10 cellular contexts compared by ENCODE assay signal in genomic region chr15:60932051-60932915, GRCh38.
DNase-seq lines count a peak whose midpoint lies in the region; ATAC-seq and TF ChIP-seq lines count a peak whose summit lies in the region.
"Had no signal": no experiment of that assay in that cellular context is flagged by ENCODE, and none has a peak within 500 bp of the region (broad histone marks: within the 10 kb centered on the region; RNA-seq: fewer than 3 reads in every experiment).

No MANE protein-coding gene starts in this region.

- intact Hi-C loops in posterior vena cava (cut with DNase I), result loop anchor here in 1 of 2 donors (10.0 kb wide), 1 partner anchor 337 kb away; no protein-coding TSS in a partner anchor

- no peak overlapping the region for H3K4me3 ChIP-seq in GM12865 (ENCODE audit: low read depth, low read length)
- no peak overlapping the region for H3K4me3 ChIP-seq in WERI-Rb-1 (ENCODE audit: low read depth, low read length)
- no peak overlapping the region for H3K4me3 ChIP-seq in smooth muscle cell

- H3K36me3 ChIP-seq in WERI-Rb-1, result no peaks in the 10 kb centered on the region
- H3K36me3 ChIP-seq in smooth muscle cell (ENCODE audit: low read depth), result no peaks in the 10 kb centered on the region

- H3K27ac ChIP-seq in WERI-Rb-1 (no peak overlapping the region), smooth muscle cell (ENCODE audit: low read depth) (no peak overlapping the region)
- H3K27ac ChIP-seq: KMS-11 had no signal

- ATAC-seq in GM18868 (IDR thresholded peaks at IDR 0.05; ENCODE audit: unreplicated experiment) (no peak), GM21447 (IDR thresholded peaks at IDR 0.05; ENCODE audit: unreplicated experiment) (no peak)

- no peak overlapping the region for H3K9ac ChIP-seq in smooth muscle cell (ENCODE audit: low read depth)
- H3K9ac ChIP-seq: KMS-11 had no signal

- H3K4me2 ChIP-seq in smooth muscle cell, result no peak overlapping the region
- H3K4me2 ChIP-seq: KMS-11 had no signal

- H3K27me3 ChIP-seq in WERI-Rb-1 (ENCODE audit: insufficient read depth, low read depth, severe bottlenecking) (no peaks in the 10 kb centered on the region), smooth muscle cell (ENCODE audit: low read depth) (peaks cover 6% of the 10 kb centered on the region)

- no peaks in the 10 kb centered on the region for H3K79me2 ChIP-seq in smooth muscle cell (ENCODE audit: low read depth)

- WGBS in smooth muscle cell (ENCODE audit: low lambda C conversion rate), result 83% methylated on average over 8 of the region's 8 CpGs

- no peaks in the 10 kb centered on the region for H3F3A ChIP-seq in smooth muscle cell (ENCODE audit: low read depth)

- H3K9me3 ChIP-seq in WERI-Rb-1 (ENCODE audit: severe bottlenecking) (no peaks in the 10 kb centered on the region), smooth muscle cell (replicated peaks; ENCODE audit: low read depth) (no peaks in the 10 kb centered on the region)

- peak; percentile 54 for DNase-seq in GM12865 (ENCODE audit: low read depth)
- no peak for DNase-seq in WERI-Rb-1
- peak; percentile 15 to 74 for DNase-seq in cerebellar nuclear complex (lab: John Stamatoyannopoulos, UW)
- DNase-seq in posterior vena cava (ENCODE audit: low spot score), result peak; percentile 83
- no peak for DNase-seq in NAMALWA (ENCODE audit: low spot score)
- no peak for DNase-seq in smooth muscle cell (lab: John Stamatoyannopoulos, UW; ENCODE audit: unreplicated experiment)
- DNase-seq: naive B cell had no signal

- no peak overlapping the region for H2AFZ ChIP-seq in smooth muscle cell (ENCODE audit: low read depth)

- H3K4me1 ChIP-seq in smooth muscle cell (ENCODE audit: low read depth), result peaks cover 3% of the 10 kb centered on the region

- H4K20me1 ChIP-seq in smooth muscle cell (ENCODE audit: low read depth), result peaks cover 78% of the 10 kb centered on the region

- TF ChIP-seq CTCF in GM12865 (IDR thresholded peaks at IDR 0.05; ENCODE audit: insufficient read depth, low read depth, low read length, missing control alignments) (peak; percentile 55), WERI-Rb-1 (IDR thresholded peaks at IDR 0.05; ENCODE audit: low read depth, low read length) (0 out of 2 replicates have a peak, but pooled peaks have one; percentile 14), smooth muscle cell (IDR thresholded peaks at IDR 0.05; ENCODE audit: borderline replicate concordance, insufficient read depth, poor library complexity, severe bottlenecking) (no peak)

Comparison
In these comparisons a context has a peak if more than half of its experiments do, and no peak if none do; other contexts are left out.
1. DNase-seq: peak in GM12865 (single experiment), cerebellar nuclear complex (2 of 2) and posterior vena cava (single experiment); none in WERI-Rb-1 (single experiment), NAMALWA (single experiment) and smooth muscle cell (single experiment).